8 cellular contexts compared by ENCODE assay signal in the genomic region with DNA sequence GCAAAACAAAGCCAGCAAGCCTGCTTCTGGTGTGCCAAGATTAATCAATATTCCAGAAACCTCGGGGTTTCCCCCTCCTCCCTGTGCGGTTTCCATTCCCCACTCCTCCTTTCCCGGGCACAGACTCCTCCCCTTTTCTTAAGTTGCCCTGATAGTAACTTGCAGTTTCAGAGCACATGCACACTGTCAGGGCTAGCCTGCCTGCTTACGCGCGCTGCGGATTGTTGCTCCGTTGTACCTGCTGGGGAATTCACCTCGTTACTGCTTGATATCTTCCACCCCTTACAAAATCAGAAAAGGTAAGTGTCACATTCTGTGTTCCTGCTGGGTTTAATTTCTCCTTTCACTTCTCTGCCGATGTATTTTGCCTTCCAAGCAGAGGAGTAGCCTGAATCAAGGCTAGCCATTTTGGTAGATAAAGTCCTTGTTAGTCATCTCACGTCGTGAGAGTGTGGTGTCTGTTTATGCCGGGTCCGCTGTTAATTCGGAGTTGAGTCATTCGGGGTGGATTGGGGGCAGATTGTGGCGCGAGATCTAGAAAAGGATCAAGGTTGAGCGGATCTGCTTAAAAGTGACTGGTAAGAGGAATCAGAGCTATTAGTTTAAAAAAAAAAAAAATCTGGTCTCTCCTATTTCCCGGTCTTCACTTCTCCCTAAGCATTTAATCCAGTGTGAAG. TPM values are rescaled to one million over a fixed set of nuclear protein-coding genes. Genes with fewer than 3 reads are reported as not detected.
DNase-seq lines count a peak whose midpoint lies in the region; ATAC-seq and TF ChIP-seq lines count a peak whose summit lies in the region.

Gene SLC1A3 (plus strand): TSS at position 170 of the 677 bp plus-strand sequence. CDS start 1,818 bp downstream, outside the sequence.

- 0% methylated on average over 20 of the region's 20 CpGs for WGBS in aorta, 2 donors

- H3K4me1 Mint-ChIP-seq in activated naive CD8-positive, alpha-beta T cell treated with anti-CD3 and anti-CD28 coated beads for 36 hours, result peaks cover 21% of the 10 kb centered on the region
- H3K4me1 Mint-ChIP-seq in osteocyte (ENCODE audit: unreplicated experiment), result peaks cover 31% of the 10 kb centered on the region

- in situ Hi-C loops in ACHN (cut with HindIII; ENCODE audit: low pct_ligation_motif_present, low pct_unique_long_range_greater_than_20kb, low sequenced_read_pairs), result no loop called here

- H3K36me3 ChIP-seq in cardiac muscle cell (no peaks in the 10 kb centered on the region), aorta (ENCODE audit: control insufficient read depth in 1 of 2, insufficient read depth in 2 of 2, low read length in 1 of 2) (no peaks in the 10 kb centered on the region)

- peak within 1 kb of the TSS; percentile 82 for H3K4me3 Mint-ChIP-seq in activated naive CD8-positive, alpha-beta T cell treated with anti-CD3 and anti-CD28 coated beads for 36 hours
- H3K4me3 Mint-ChIP-seq in osteocyte (ENCODE audit: unreplicated experiment), result peak within 1 kb of the TSS; percentile 91

- H3K4me3 ChIP-seq in cardiac muscle cell (peak within 1 kb of the TSS; percentile 88), aorta (ENCODE audit: low read length in 2 of 2) (peak within 1 kb of the TSS; percentile 52 to 57)

- H3K27ac ChIP-seq in cardiac muscle cell, result peak within 1 kb of the TSS; percentile 28
- no peak within 1 kb of the TSS for H3K27ac ChIP-seq in aorta (ENCODE audit: low read depth in 1 of 2, low read length in 2 of 2)

- TF ChIP-seq POLR2A in GM18505 (IDR thresholded peaks at IDR 0.05; ENCODE audit: borderline replicate concordance, extremely low read depth, insufficient read depth, insufficient read length), result no peak

- H3K27me3 ChIP-seq in cardiac muscle cell (peaks cover 6% of the 10 kb centered on the region), aorta (ENCODE audit: control insufficient read depth in 1 of 2, insufficient read depth in 2 of 2, low read length in 1 of 2) (no peaks in the 10 kb centered on the region)

- peak within 1 kb of the TSS; percentile 89 for H3K27ac Mint-ChIP-seq in activated naive CD8-positive, alpha-beta T cell treated with anti-CD3 and anti-CD28 coated beads for 36 hours
- H3K27ac Mint-ChIP-seq in osteocyte (ENCODE audit: unreplicated experiment), result peak within 1 kb of the TSS; percentile 55

- DNase-seq in ACHN (peak; percentile 37), NCI-H524 (lab: John Stamatoyannopoulos, UW) (peak; percentile 59 to 78), cardiac muscle cell (ENCODE audit: low read depth in 1 of 2, low spot score in 1 of 2) (peak; percentile 73 to 81), osteocyte (ENCODE audit: extremely low spot score, unreplicated experiment) (no peak), aorta (peak; percentile 68 to 77)
- peak; percentile 65 for DNase-seq in activated naive CD8-positive, alpha-beta T cell treated with anti-CD3 and anti-CD28 coated beads for 36 hours

- no peak for TF ChIP-seq CTCF in cardiac muscle cell (IDR thresholded peaks at IDR 0.05; ENCODE audit: low read depth, low read length)
- TF ChIP-seq CTCF in osteocyte (IDR thresholded peaks at IDR 0.05), result no peak

- H3K9me3 ChIP-seq in cardiac muscle cell (ENCODE audit: low read depth) (no peaks in the 10 kb centered on the region), aorta (ENCODE audit: control insufficient read depth, low read length) (no peaks in the 10 kb centered on the region)

- no peaks in the 10 kb centered on the region for H3K9me3 Mint-ChIP-seq in activated naive CD8-positive, alpha-beta T cell treated with anti-CD3 and anti-CD28 coated beads for 36 hours
- peaks cover 5% of the 10 kb centered on the region for H3K9me3 Mint-ChIP-seq in osteocyte (ENCODE audit: unreplicated experiment)

- no peaks in the 10 kb centered on the region for H3K36me3 Mint-ChIP-seq in activated naive CD8-positive, alpha-beta T cell treated with anti-CD3 and anti-CD28 coated beads for 36 hours
- H3K36me3 Mint-ChIP-seq in osteocyte (ENCODE audit: unreplicated experiment), result peaks cover 10% of the 10 kb centered on the region

- peaks cover 75% of the 10 kb centered on the region for H3K27me3 Mint-ChIP-seq in activated naive CD8-positive, alpha-beta T cell treated with anti-CD3 and anti-CD28 coated beads for 36 hours
- peaks cover 34% of the 10 kb centered on the region for H3K27me3 Mint-ChIP-seq in osteocyte (ENCODE audit: unreplicated experiment)

- peak; percentile 88 for ATAC-seq in GM18505 (IDR thresholded peaks at IDR 0.05; ENCODE audit: unreplicated experiment)
- ATAC-seq in HG02870 (IDR thresholded peaks at IDR 0.05; ENCODE audit: unreplicated experiment), result peak; percentile 88
- ATAC-seq in aorta (ENCODE audit: low FRiP score), result peak; percentile 90

- peaks cover 20% of the 10 kb centered on the region for H3K4me1 ChIP-seq in cardiac muscle cell (ENCODE audit: low read depth)
- no peaks in the 10 kb centered on the region for H3K4me1 ChIP-seq in aorta (ENCODE audit: control insufficient read depth in 1 of 2, insufficient read depth in 2 of 2, low read length in 2 of 2)

- intact Hi-C loops in aorta (cut with DNase I), result no loop called here

RNA-seq across cellular contexts. Expression of gene SLC1A3, which starts in this region (rescaled TPM):
- total RNA-seq in activated naive CD8-positive, alpha-beta T cell treated with anti-CD3 and anti-CD28 coated beads for 36 hours, result under 1 TPM; 0.42 to 0.85 TPM
- 4.9 and 18.1 TPM in 2 replicates for total RNA-seq in cardiac muscle cell
- polyA plus RNA-seq in cardiac muscle cell, result 9.1 and 13.0 TPM in 2 replicates
- total RNA-seq in osteocyte, result 19.1 and 19.9 TPM in 2 replicates
- total RNA-seq in aorta, result 10 to 100 TPM; 12.4 to 23.5 TPM
- polyA plus RNA-seq in aorta, result 10 to 100 TPM in 1 of 2 donors, under 1 TPM in 1; 0.61 to 19.9 TPM

Comparison
In these comparisons a context has a peak if more than half of its experiments do, and no peak if none do; other contexts are left out.
1. Peak in DNase-seq in activated naive CD8-positive, alpha-beta T cell treated with anti-CD3 and anti-CD28 coated beads for 36 hours; RNA of the gene not detected or under 1 TPM.